In genomic region chr4:128347930-128348660, GRCh38 we compare ENCODE assay signal across 1 cellular context.
TF ChIP-seq lines count a peak whose summit lies in the region.

No MANE protein-coding gene starts in this region.

TF ChIP-seq in GM23338, 12 proteins besides CTCF, POLR2A, EP300 and RAD21 (continued from another document):
- TF ChIP-seq, protein P1, sequence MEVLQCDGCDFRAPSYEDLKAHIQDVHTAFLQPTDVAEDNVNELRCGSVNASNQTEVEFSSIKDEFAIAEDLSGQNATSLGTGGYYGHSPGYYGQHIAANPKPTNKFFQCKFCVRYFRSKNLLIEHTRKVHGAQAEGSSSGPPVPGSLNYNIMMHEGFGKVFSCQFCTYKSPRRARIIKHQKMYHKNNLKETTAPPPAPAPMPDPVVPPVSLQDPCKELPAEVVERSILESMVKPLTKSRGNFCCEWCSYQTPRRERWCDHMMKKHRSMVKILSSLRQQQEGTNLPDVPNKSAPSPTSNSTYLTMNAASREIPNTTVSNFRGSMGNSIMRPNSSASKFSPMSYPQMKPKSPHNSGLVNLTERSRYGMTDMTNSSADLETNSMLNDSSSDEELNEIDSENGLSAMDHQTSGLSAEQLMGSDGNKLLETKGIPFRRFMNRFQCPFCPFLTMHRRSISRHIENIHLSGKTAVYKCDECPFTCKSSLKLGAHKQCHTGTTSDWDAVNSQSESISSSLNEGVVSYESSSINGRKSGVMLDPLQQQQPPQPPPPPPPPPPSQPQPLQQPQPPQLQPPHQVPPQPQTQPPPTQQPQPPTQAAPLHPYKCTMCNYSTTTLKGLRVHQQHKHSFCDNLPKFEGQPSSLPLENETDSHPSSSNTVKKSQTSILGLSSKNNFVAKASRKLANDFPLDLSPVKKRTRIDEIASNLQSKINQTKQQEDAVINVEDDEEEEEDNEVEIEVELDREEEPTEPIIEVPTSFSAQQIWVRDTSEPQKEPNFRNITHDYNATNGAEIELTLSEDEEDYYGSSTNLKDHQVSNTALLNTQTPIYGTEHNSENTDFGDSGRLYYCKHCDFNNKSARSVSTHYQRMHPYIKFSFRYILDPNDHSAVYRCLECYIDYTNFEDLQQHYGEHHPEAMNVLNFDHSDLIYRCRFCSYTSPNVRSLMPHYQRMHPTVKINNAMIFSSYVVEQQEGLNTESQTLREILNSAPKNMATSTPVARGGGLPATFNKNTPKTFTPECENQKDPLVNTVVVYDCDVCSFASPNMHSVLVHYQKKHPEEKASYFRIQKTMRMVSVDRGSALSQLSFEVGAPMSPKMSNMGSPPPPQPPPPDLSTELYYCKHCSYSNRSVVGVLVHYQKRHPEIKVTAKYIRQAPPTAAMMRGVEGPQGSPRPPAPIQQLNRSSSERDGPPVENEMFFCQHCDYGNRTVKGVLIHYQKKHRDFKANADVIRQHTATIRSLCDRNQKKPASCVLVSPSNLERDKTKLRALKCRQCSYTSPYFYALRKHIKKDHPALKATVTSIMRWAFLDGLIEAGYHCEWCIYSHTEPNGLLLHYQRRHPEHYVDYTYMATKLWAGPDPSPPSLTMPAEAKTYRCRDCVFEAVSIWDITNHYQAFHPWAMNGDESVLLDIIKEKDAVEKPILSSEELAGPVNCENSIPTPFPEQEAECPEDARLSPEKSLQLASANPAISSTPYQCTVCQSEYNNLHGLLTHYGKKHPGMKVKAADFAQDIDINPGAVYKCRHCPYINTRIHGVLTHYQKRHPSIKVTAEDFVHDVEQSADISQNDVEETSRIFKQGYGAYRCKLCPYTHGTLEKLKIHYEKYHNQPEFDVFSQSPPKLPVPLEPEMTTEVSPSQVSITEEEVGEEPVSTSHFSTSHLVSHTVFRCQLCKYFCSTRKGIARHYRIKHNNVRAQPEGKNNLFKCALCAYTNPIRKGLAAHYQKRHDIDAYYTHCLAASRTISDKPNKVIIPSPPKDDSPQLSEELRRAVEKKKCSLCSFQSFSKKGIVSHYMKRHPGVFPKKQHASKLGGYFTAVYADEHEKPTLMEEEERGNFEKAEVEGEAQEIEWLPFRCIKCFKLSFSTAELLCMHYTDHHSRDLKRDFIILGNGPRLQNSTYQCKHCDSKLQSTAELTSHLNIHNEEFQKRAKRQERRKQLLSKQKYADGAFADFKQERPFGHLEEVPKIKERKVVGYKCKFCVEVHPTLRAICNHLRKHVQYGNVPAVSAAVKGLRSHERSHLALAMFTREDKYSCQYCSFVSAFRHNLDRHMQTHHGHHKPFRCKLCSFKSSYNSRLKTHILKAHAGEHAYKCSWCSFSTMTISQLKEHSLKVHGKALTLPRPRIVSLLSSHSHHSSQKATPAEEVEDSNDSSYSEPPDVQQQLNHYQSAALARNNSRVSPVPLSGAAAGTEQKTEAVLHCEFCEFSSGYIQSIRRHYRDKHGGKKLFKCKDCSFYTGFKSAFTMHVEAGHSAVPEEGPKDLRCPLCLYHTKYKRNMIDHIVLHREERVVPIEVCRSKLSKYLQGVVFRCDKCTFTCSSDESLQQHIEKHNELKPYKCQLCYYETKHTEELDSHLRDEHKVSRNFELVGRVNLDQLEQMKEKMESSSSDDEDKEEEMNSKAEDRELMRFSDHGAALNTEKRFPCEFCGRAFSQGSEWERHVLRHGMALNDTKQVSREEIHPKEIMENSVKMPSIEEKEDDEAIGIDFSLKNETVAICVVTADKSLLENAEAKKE (CRISPR knock-in tag; IDR thresholded peaks at IDR 0.05) = no peak
- no peak for TF ChIP-seq EZH2 (IDR thresholded peaks at IDR 0.05; ENCODE audit: low read depth, unreplicated experiment)
- no peak for TF ChIP-seq ETS1 (IDR thresholded peaks at IDR 0.05)
- TF ChIP-seq POLR2AphosphoS5 (IDR thresholded peaks at IDR 0.05; ENCODE audit: low read depth) = no peak
- TF ChIP-seq EZH2phosphoT487 (IDR thresholded peaks at IDR 0.05; ENCODE audit: unreplicated experiment) = no peak
- no peak for TF ChIP-seq REST (IDR thresholded peaks at IDR 0.05; ENCODE audit: unreplicated experiment)
